ENCODE assay signal across 1 cellular context in the genomic region with DNA sequence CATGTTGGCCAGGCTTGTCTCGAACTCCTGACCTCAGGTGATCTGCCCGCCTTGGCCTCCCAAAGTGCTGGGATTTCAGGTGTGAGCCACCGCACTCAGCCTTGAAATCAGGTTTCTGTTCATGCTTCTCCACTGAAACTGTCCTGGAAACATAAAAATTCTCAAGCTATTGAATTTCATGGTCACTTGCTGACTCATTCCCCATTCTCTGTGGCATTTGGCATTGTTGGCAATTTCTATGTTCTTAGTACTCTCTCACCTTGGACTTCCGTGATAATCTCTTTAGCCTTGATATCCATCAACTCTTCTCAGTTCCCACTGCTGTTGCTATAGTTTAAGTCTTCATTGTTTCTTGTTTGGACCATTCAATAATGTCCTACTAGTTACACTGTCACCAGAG.
TF ChIP-seq lines count a peak whose summit lies in the region.

No MANE protein-coding gene starts in this region.

TF ChIP-seq in GM23338, 12 proteins besides CTCF, POLR2A, EP300 and RAD21 (continued from another document):
- TF ChIP-seq, protein P1, sequence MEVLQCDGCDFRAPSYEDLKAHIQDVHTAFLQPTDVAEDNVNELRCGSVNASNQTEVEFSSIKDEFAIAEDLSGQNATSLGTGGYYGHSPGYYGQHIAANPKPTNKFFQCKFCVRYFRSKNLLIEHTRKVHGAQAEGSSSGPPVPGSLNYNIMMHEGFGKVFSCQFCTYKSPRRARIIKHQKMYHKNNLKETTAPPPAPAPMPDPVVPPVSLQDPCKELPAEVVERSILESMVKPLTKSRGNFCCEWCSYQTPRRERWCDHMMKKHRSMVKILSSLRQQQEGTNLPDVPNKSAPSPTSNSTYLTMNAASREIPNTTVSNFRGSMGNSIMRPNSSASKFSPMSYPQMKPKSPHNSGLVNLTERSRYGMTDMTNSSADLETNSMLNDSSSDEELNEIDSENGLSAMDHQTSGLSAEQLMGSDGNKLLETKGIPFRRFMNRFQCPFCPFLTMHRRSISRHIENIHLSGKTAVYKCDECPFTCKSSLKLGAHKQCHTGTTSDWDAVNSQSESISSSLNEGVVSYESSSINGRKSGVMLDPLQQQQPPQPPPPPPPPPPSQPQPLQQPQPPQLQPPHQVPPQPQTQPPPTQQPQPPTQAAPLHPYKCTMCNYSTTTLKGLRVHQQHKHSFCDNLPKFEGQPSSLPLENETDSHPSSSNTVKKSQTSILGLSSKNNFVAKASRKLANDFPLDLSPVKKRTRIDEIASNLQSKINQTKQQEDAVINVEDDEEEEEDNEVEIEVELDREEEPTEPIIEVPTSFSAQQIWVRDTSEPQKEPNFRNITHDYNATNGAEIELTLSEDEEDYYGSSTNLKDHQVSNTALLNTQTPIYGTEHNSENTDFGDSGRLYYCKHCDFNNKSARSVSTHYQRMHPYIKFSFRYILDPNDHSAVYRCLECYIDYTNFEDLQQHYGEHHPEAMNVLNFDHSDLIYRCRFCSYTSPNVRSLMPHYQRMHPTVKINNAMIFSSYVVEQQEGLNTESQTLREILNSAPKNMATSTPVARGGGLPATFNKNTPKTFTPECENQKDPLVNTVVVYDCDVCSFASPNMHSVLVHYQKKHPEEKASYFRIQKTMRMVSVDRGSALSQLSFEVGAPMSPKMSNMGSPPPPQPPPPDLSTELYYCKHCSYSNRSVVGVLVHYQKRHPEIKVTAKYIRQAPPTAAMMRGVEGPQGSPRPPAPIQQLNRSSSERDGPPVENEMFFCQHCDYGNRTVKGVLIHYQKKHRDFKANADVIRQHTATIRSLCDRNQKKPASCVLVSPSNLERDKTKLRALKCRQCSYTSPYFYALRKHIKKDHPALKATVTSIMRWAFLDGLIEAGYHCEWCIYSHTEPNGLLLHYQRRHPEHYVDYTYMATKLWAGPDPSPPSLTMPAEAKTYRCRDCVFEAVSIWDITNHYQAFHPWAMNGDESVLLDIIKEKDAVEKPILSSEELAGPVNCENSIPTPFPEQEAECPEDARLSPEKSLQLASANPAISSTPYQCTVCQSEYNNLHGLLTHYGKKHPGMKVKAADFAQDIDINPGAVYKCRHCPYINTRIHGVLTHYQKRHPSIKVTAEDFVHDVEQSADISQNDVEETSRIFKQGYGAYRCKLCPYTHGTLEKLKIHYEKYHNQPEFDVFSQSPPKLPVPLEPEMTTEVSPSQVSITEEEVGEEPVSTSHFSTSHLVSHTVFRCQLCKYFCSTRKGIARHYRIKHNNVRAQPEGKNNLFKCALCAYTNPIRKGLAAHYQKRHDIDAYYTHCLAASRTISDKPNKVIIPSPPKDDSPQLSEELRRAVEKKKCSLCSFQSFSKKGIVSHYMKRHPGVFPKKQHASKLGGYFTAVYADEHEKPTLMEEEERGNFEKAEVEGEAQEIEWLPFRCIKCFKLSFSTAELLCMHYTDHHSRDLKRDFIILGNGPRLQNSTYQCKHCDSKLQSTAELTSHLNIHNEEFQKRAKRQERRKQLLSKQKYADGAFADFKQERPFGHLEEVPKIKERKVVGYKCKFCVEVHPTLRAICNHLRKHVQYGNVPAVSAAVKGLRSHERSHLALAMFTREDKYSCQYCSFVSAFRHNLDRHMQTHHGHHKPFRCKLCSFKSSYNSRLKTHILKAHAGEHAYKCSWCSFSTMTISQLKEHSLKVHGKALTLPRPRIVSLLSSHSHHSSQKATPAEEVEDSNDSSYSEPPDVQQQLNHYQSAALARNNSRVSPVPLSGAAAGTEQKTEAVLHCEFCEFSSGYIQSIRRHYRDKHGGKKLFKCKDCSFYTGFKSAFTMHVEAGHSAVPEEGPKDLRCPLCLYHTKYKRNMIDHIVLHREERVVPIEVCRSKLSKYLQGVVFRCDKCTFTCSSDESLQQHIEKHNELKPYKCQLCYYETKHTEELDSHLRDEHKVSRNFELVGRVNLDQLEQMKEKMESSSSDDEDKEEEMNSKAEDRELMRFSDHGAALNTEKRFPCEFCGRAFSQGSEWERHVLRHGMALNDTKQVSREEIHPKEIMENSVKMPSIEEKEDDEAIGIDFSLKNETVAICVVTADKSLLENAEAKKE (CRISPR knock-in tag; IDR thresholded peaks at IDR 0.05), result no peak
- no peak for TF ChIP-seq CREB1 (CRISPR knock-in tag; IDR thresholded peaks at IDR 0.05; ENCODE audit: low read depth)
